ENCODE assay signal across 25 cellular contexts in the genomic region with DNA sequence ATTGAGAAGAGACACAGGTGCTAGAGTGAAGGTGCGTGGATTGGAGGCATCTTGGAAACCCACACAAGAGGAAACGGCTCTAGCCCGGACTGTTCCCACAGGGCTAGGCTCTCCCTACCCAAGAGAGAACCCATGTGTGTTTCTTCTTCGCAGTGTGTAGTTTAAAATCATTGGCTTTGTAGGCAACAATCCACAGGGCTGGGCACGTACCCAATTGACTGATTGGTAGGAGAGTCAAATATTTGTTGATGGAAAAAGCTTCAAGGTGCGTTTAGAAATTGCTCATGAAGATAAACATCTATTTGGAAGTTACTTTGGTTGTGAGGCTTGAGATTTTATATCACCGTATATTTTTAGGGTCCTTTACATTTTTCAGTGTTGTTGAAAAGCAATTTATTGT.
"Had no signal": no experiment of that assay in that cellular context is flagged by ENCODE, and none has a peak within 500 bp of the region (broad histone marks: within the 10 kb centered on the region; RNA-seq: fewer than 3 reads in every experiment).

No MANE protein-coding gene starts in this region.

- H3K27ac Mint-ChIP-seq: activated naive CD4-positive, alpha-beta T cell treated with anti-CD3 and anti-CD28 coated beads, Interleukin-2, amount 10 ng/mL, durations not matched to agents 7 days and 5 days; activated T-cell treated with anti-CD3 and anti-CD28 coated beads, Interleukin-2, amount 50 U/mL, for 72 hours; natural killer cell; stimulated activated naive CD8-positive, alpha-beta T cell treated with anti-CD3 and anti-CD28 coated beads, Interleukin-15, amount 100 ng/mL, for 72 hours; T-cell; T-helper 2 cell treated with Interferon-gamma antibody and Interleukin-4, amounts not matched to agents 5 μg/mL and 100 μg/mL, for 36 hours had no signal

- H3K9me3 ChIP-seq: colonic mucosa, esophagus squamous epithelium, heart right ventricle, left lung, neutrophil, ovary, psoas muscle, right atrium auricular region, suprapubic skin, tibial nerve, uterus had no signal

- DNase-seq: activated CD4-positive, alpha-beta T cell treated with anti-CD3 and anti-CD28 coated beads for 1 hour; activated effector memory CD4-positive, alpha-beta T cell treated with anti-CD3 and anti-CD28 coated beads, Interleukin-2, amount 50 U/mL, for 16 hours; activated naive CD4-positive, alpha-beta T cell treated with anti-CD3 and anti-CD28 coated beads, Interleukin-2, amount 10 ng/mL, durations not matched to agents 7 days and 5 days; activated T-cell treated with anti-CD3 and anti-CD28 coated beads, Interleukin-2, amount 50 U/mL, for 72 hours; amygdala; colonic mucosa; dorsolateral prefrontal cortex; esophagus squamous epithelium; heart right ventricle; kidney glomerular epithelial cell; left lung; midbrain; natural killer cell; ovary; psoas muscle; stimulated activated CD4-positive, alpha-beta T cell treated with anti-CD3 and anti-CD28 coated beads, Interleukin-12 subunit alpha, Interleukin-12 subunit beta, amount 100 ng/mL, for 4 hours; stimulated activated CD4-positive, alpha-beta T cell treated with anti-CD3 and anti-CD28 coated beads, Interleukin-4, amount 100 ng/mL, for 4 hours; stimulated activated naive CD8-positive, alpha-beta T cell treated with anti-CD3 and anti-CD28 coated beads, Interleukin-15, amount 100 ng/mL, for 72 hours; T-cell; uterus had no signal

- H3K4me3 ChIP-seq: colonic mucosa, dorsolateral prefrontal cortex, esophagus squamous epithelium, heart right ventricle, left lung, ovary, psoas muscle, right atrium auricular region, suprapubic skin, tibial nerve, uterus had no signal

- H3K9me3 Mint-ChIP-seq: activated naive CD4-positive, alpha-beta T cell treated with anti-CD3 and anti-CD28 coated beads, Interleukin-2, amount 10 ng/mL, durations not matched to agents 7 days and 5 days; activated T-cell treated with anti-CD3 and anti-CD28 coated beads, Interleukin-2, amount 50 U/mL, for 72 hours; natural killer cell; stimulated activated naive CD8-positive, alpha-beta T cell treated with anti-CD3 and anti-CD28 coated beads, Interleukin-15, amount 100 ng/mL, for 72 hours; T-cell; T-helper 2 cell treated with Interferon-gamma antibody and Interleukin-4, amounts not matched to agents 5 μg/mL and 100 μg/mL, for 36 hours had no signal

- H3K36me3 ChIP-seq: colonic mucosa, esophagus squamous epithelium, heart right ventricle, left lung, neutrophil, ovary, right atrium auricular region, suprapubic skin, tibial nerve, uterus had no signal

- H3K36me3 Mint-ChIP-seq: activated naive CD4-positive, alpha-beta T cell treated with anti-CD3 and anti-CD28 coated beads, Interleukin-2, amount 10 ng/mL, durations not matched to agents 7 days and 5 days; natural killer cell; T-cell had no signal

- ATAC-seq: activated T-cell treated with anti-CD3 and anti-CD28 coated beads, Interleukin-2, amount 50 U/mL, for 72 hours; heart right ventricle; natural killer cell; psoas muscle; stimulated activated naive CD8-positive, alpha-beta T cell treated with anti-CD3 and anti-CD28 coated beads, Interleukin-15, amount 100 ng/mL, for 72 hours; T-cell had no signal

- H3K27ac ChIP-seq: colonic mucosa, heart right ventricle, left lung, neutrophil, ovary, psoas muscle, right atrium auricular region, suprapubic skin, tibial nerve, uterus had no signal

- H3K4me3 Mint-ChIP-seq: activated naive CD4-positive, alpha-beta T cell treated with anti-CD3 and anti-CD28 coated beads, Interleukin-2, amount 10 ng/mL, durations not matched to agents 7 days and 5 days; activated T-cell treated with anti-CD3 and anti-CD28 coated beads, Interleukin-2, amount 50 U/mL, for 72 hours; natural killer cell; stimulated activated naive CD8-positive, alpha-beta T cell treated with anti-CD3 and anti-CD28 coated beads, Interleukin-15, amount 100 ng/mL, for 72 hours; T-cell; T-helper 2 cell treated with Interferon-gamma antibody and Interleukin-4, amounts not matched to agents 5 μg/mL and 100 μg/mL, for 36 hours had no signal

- H3K27me3 ChIP-seq: colonic mucosa, dorsolateral prefrontal cortex, heart right ventricle, left lung, ovary, right atrium auricular region, suprapubic skin, tibial nerve, uterus had no signal

- H3K4me1 ChIP-seq: colonic mucosa, psoas muscle, uterus had no signal
